16 cellular contexts compared by ENCODE assay signal in genomic region chr3:36774072-36774471, GRCh38. TPM values are rescaled to one million over a fixed set of nuclear protein-coding genes. Genes with fewer than 3 reads are reported as not detected.
DNase-seq lines count a peak whose midpoint lies in the region; ATAC-seq, FAIRE-seq and TF ChIP-seq lines count a peak whose summit lies in the region.
"Had no signal": no experiment of that assay in that cellular context is flagged by ENCODE, and none has a peak within 500 bp of the region (broad histone marks: within the 10 kb centered on the region; RNA-seq: fewer than 3 reads in every experiment).

No MANE protein-coding gene starts in this region.

- intact Hi-C loops in IMR-90 (cut with micrococcal nuclease) (no loop called here), kidney (cut with DNase I) (no loop called here)

- H3K9me1 ChIP-seq in IMR-90 (ENCODE audit: insufficient read depth, low read length): no peaks in the 10 kb centered on the region

- no peak for TF ChIP-seq RAD21 in IMR-90 (IDR thresholded peaks at IDR 0.05; ENCODE audit: low read length)

- H3K23ac ChIP-seq in IMR-90 (ENCODE audit: low read depth, low read length): no peak overlapping the region

- no peaks in the 10 kb centered on the region for H3K9me3 Mint-ChIP-seq in activated T-helper 17 cell treated with anti-CD3 and anti-CD28 coated beads, Interleukin-2, amount 50 U/mL, for 72 hours

- no peak overlapping the region for H3K18ac ChIP-seq in IMR-90 (ENCODE audit: low read depth, low read length)

- BruUV-seq in IMR-90 (replicated peaks; lab: Mats Ljungman, UMichigan): no TSS peak

- dilution Hi-C loops in IMR-90 (cut with HindIII; ENCODE audit: low sequenced_read_pairs, unreplicated experiment): no loop called here

- H3K4me3 ChIP-seq in IMR-90 (ENCODE audit: insufficient read depth, low read depth, low read length) (no peak overlapping the region), kidney (ENCODE audit: low read length in 2 of 2) (no peak overlapping the region)
- H3K4me3 ChIP-seq: BLaER1 treated with 17β-estradiol and CSF1 and Interleukin-3, amounts not matched to agents 10 nM and 100 nM had no signal

- no peak for TF ChIP-seq POLR2A in IMR-90 (IDR thresholded peaks at IDR 0.05; ENCODE audit: low read depth, low read length)

- H4K5ac ChIP-seq in IMR-90 (ENCODE audit: low read depth, low read length): no peak overlapping the region

- FAIRE-seq in endometrium (lab: Jason Lieb, UNC) (peak; percentile 60), kidney (lab: Jason Lieb, UNC) (peak; percentile 29)
- FAIRE-seq: GM18507 had no signal

- ATAC-seq in IMR-90 (ENCODE audit: low read depth) (peak; percentile 44), HG03571 (IDR thresholded peaks at IDR 0.05; ENCODE audit: unreplicated experiment) (no peak)
- ATAC-seq in activated T-helper 17 cell treated with anti-CD3 and anti-CD28 coated beads, Interleukin-2, amount 50 U/mL, for 72 hours (replicated peaks): no peak
- ATAC-seq: Panc1 had no signal

- H4K91ac ChIP-seq in IMR-90 (ENCODE audit: insufficient read depth, low read depth, low read length): no peak overlapping the region

- H2AK5ac ChIP-seq in IMR-90 (ENCODE audit: low read depth, low read length): no peak overlapping the region

- no peaks in the 10 kb centered on the region for H3K4me1 ChIP-seq in IMR-90 (ENCODE audit: control insufficient read depth, insufficient read depth, low read length)
- no peaks in the 10 kb centered on the region for H3K4me1 ChIP-seq in kidney (ENCODE audit: control insufficient read depth in 1 of 2, insufficient read depth in 1 of 2, low read depth in 1 of 2, low read length in 2 of 2)

- in situ Hi-C loops in IMR-90 (cut with MboI; ENCODE audit: low sequenced_read_pairs): no loop called here

- no peak overlapping the region for H3K14ac ChIP-seq in IMR-90 (replicated peaks; ENCODE audit: low read depth, low read length)

- H3K4me3 Mint-ChIP-seq in activated T-helper 17 cell treated with anti-CD3 and anti-CD28 coated beads, Interleukin-2, amount 50 U/mL, for 72 hours: no peak overlapping the region

- H2AFZ ChIP-seq in IMR-90 (replicated peaks; ENCODE audit: low read length, poor library complexity): no peak overlapping the region

- WGBS in IMR-90 (ENCODE audit: extremely low coverage in 2 of 2, insufficient read length in 1 of 2), 2 experiments: no CpG with 5 or more reads among the region's 3 CpGs

- H3K56ac ChIP-seq in IMR-90 (ENCODE audit: extremely low read depth, insufficient read depth, low read length): no peak overlapping the region

- no peaks in the 10 kb centered on the region for H3K9me3 ChIP-seq in IMR-90 (ENCODE audit: control insufficient read depth, insufficient read depth, low read length)
- H3K9me3 ChIP-seq in kidney (ENCODE audit: control insufficient read depth in 1 of 2, low read length in 2 of 2): no peaks in the 10 kb centered on the region
- H3K9me3 ChIP-seq: BLaER1 treated with 17β-estradiol and CSF1 and Interleukin-3, amounts not matched to agents 10 nM and 100 nM had no signal

- H2BK20ac ChIP-seq in IMR-90 (ENCODE audit: low read depth, low read length): no peak overlapping the region

- DNase-seq in EH (ENCODE audit: low read depth) (peak; percentile 21), IMR-90 (peak; percentile 66), kidney (no peak), T-helper 1 cell (no peak)
- DNase-seq: H7, NCI-H1436, NCI-H2081 treated with DMSO at 0.1 percent for 48 hours, NCI-H345, NCI-H69, Right ventricle myocardium superior had no signal

- no peak overlapping the region for H3K4ac ChIP-seq in IMR-90 (ENCODE audit: low read depth, low read length)

- H4K8ac ChIP-seq in IMR-90 (ENCODE audit: low read depth in 2 of 2, low read length in 2 of 2): no peak overlapping the region

- POLR2A ChIA-PET in IMR-90 (lab: Charles Lee; ENCODE audit: unreplicated experiment): no interaction called here

- no peak overlapping the region for H3K4me2 ChIP-seq in IMR-90 (ENCODE audit: low read depth, low read length)
- H3K4me2 ChIP-seq: BLaER1 treated with 17β-estradiol and CSF1 and Interleukin-3, amounts not matched to agents 10 nM and 100 nM had no signal

- no peak overlapping the region for H2BK120ac ChIP-seq in IMR-90 (ENCODE audit: low read depth, low read length)

- H4K20me1 ChIP-seq in IMR-90 (ENCODE audit: insufficient read depth, low read length): no peaks in the 10 kb centered on the region
- H4K20me1 ChIP-seq: BLaER1 treated with 17β-estradiol and CSF1 and Interleukin-3, amounts not matched to agents 10 nM and 100 nM had no signal

- no peaks in the 10 kb centered on the region for H3K79me1 ChIP-seq in IMR-90 (ENCODE audit: low read depth in 1 of 2, low read length in 2 of 2)

- H3K4me1 Mint-ChIP-seq in activated T-helper 17 cell treated with anti-CD3 and anti-CD28 coated beads, Interleukin-2, amount 50 U/mL, for 72 hours: no peaks in the 10 kb centered on the region

- no peak overlapping the region for H2AK9ac ChIP-seq in IMR-90 (replicated peaks; ENCODE audit: low read depth, low read length, poor library complexity)

- CTCF ChIA-PET in IMR-90 (lab: Yijun Ruan, JAX): no interaction called here

- no peak overlapping the region for H2BK5ac ChIP-seq in IMR-90 (ENCODE audit: low read depth, low read length, poor library complexity, severe bottlenecking)

- TF ChIP-seq CTCF in IMR-90 (conservative IDR thresholded peaks at IDR 0.05; ENCODE audit: low read depth, low read length) (no peak), kidney (IDR thresholded peaks at IDR 0.05; ENCODE audit: borderline replicate concordance, extremely low read depth, insufficient read depth) (no peak)

- H3K27ac ChIP-seq in IMR-90 (ENCODE audit: insufficient read depth, low read length) (no peak overlapping the region), kidney (ENCODE audit: low read depth in 2 of 2, low read length in 2 of 2) (no peak overlapping the region)
- H3K27ac ChIP-seq: BLaER1 treated with 17β-estradiol and CSF1 and Interleukin-3, amounts not matched to agents 10 nM and 100 nM had no signal

- no peaks in the 10 kb centered on the region for H3K36me3 Mint-ChIP-seq in activated T-helper 17 cell treated with anti-CD3 and anti-CD28 coated beads, Interleukin-2, amount 50 U/mL, for 72 hours (ENCODE audit: low read depth)

- H3K9ac ChIP-seq in IMR-90 (ENCODE audit: low read depth, low read length) (no peak overlapping the region), kidney (ENCODE audit: low read length in 2 of 2) (no peak overlapping the region)
- H3K9ac ChIP-seq: BLaER1 treated with 17β-estradiol and CSF1 and Interleukin-3, amounts not matched to agents 10 nM and 100 nM had no signal

- H3K36me3 ChIP-seq in IMR-90 (ENCODE audit: control insufficient read depth, insufficient read depth, low read length) (no peaks in the 10 kb centered on the region), kidney (ENCODE audit: control insufficient read depth in 1 of 2, insufficient read depth in 2 of 2, low read length in 2 of 2) (no peaks in the 10 kb centered on the region)
- H3K36me3 ChIP-seq: BLaER1 treated with 17β-estradiol and CSF1 and Interleukin-3, amounts not matched to agents 10 nM and 100 nM had no signal

- peaks cover 7% of the 10 kb centered on the region for H3K27me3 ChIP-seq in IMR-90 (ENCODE audit: control insufficient read depth, insufficient read depth, low read length)
- H3K27me3 ChIP-seq: BLaER1 treated with 17β-estradiol and CSF1 and Interleukin-3, amounts not matched to agents 10 nM and 100 nM had no signal

- H3K27ac Mint-ChIP-seq in activated T-helper 17 cell treated with anti-CD3 and anti-CD28 coated beads, Interleukin-2, amount 50 U/mL, for 72 hours: no peak overlapping the region

- H2BK15ac ChIP-seq in IMR-90 (ENCODE audit: low read depth, low read length): no peak overlapping the region

- H3K27me3 Mint-ChIP-seq in activated T-helper 17 cell treated with anti-CD3 and anti-CD28 coated beads, Interleukin-2, amount 50 U/mL, for 72 hours: peaks cover 17% of the 10 kb centered on the region

TF ChIP-seq in IMR-90, 13 proteins besides CTCF, POLR2A, EP300 and RAD21:
- TF ChIP-seq SMC3 (IDR thresholded peaks at IDR 0.05; ENCODE audit: low read depth, low read length): no peak
- no peak for TF ChIP-seq MAZ (IDR thresholded peaks at IDR 0.05; ENCODE audit: borderline replicate concordance, low read depth, low read length)
- TF ChIP-seq MXI1 (IDR thresholded peaks at IDR 0.05; ENCODE audit: borderline replicate concordance, low read depth, low read length): no peak
- no peak for TF ChIP-seq ELK1 (IDR thresholded peaks at IDR 0.05; ENCODE audit: borderline replicate concordance, low read depth, low read length)

RNA-seq across cellular contexts. Expression of gene DCLK3, which starts 9.7 kb away (rescaled TPM):
- total RNA-seq in IMR-90 (2012; rRNA removed): not detected in 2 replicates
- polyA plus RNA-seq in IMR-90 (2012; rRNA removed): not detected in 2 replicates
- not detected in 2 replicates for polyA plus RNA-seq in IMR-90 (2012; cell fraction: cytosol; rRNA removed)
- not detected in 2 replicates for polyA plus RNA-seq in IMR-90 (2012; cell fraction: nucleus; rRNA removed; ENCODE audit: low replicate concordance)
- total RNA-seq in kidney: not detected
- polyA plus RNA-seq in kidney (ENCODE audit: insufficient read depth, low read depth, low replicate concordance): not detected
- total RNA-seq in activated T-helper 17 cell treated with anti-CD3 and anti-CD28 coated beads, Interleukin-2, amount 50 U/mL, for 72 hours: under 1 TPM in 1 of 2 donors, not detected in 1; 0.05 TPM

Comparison
In these comparisons a context has a peak if more than half of its experiments do, and no peak if none do; other contexts are left out.
1. DNase-seq: peak in EH (single experiment) and IMR-90 (single experiment); none in kidney (single experiment) and T-helper 1 cell (0 of 5).